In the genomic region with DNA sequence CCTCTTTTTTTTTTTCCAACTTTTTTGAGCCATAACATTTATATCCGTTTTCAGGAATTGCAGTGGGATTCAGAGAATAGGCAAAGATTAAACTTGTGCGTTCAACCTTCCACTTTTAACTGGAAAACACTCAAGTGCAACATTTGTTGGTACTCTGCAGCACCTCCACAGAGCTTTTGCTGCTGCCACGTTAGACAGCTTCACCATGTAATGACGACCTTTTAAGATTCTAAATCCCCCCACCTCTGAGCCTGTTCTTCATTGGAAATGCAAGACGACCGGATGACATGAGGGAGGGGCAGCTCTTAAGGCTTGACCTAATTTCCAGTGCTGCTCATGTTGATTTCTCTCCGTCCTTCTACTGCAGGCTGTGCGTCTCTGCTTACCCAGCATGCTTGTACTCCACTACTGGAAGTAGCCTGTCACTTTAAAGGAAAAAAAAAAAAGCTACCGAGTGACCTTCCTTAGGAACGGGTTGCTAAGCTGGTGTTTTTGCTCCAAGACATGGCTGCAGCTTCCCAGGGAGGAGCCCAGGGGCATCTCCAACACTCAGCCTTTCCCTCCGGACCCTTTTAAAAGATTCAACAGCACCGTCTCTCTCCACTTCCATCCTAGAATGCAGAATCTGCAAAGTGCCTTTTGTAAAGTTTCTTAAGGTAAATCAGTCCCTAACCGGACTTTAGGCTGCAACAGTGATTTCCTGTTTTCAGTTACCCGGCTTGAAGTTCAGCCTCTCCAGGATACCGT, we compare ENCODE assay signal across 9 cellular contexts. TPM values are rescaled to one million over a fixed set of nuclear protein-coding genes. Genes with fewer than 3 reads are reported as not detected.
A peak's percentile ranks its signal among the peaks of the same experiment; 100 is the strongest.
DNase-seq lines count a peak whose midpoint lies in the region; ATAC-seq and TF ChIP-seq lines count a peak whose summit lies in the region.
"Had no signal": no experiment of that assay in that cellular context is flagged by ENCODE, and none has a peak within 500 bp of the region (broad histone marks: within the 10 kb centered on the region; RNA-seq: fewer than 3 reads in every experiment).

TSS of gene CC2D2A (plus strand) at position 481 of the 747 bp plus-strand sequence. CDS start 6,051 bp downstream, outside the sequence.

- H3K9me2 ChIP-seq in PC-3 (replicated peaks; ENCODE audit: low read length): no peaks in the 10 kb centered on the region

- H3K36me3 ChIP-seq in PC-3 (ENCODE audit: low read depth, low read length): no peaks in the 10 kb centered on the region
- H3K36me3 ChIP-seq in mesodermal cell (ENCODE audit: control insufficient read depth, insufficient read depth, low read length): no peaks in the 10 kb centered on the region
- H3K36me3 ChIP-seq in transverse colon: no peaks in the 10 kb centered on the region

- peak; percentile 37 for ATAC-seq in GM19372 (IDR thresholded peaks at IDR 0.05; ENCODE audit: low read depth, unreplicated experiment)
- peak; percentile 88 for ATAC-seq in PC-3
- ATAC-seq in HG03097 (IDR thresholded peaks at IDR 0.05; ENCODE audit: low FRiP score, unreplicated experiment): no peak

- no peaks in the 10 kb centered on the region for H4K20me1 ChIP-seq in PC-3 (ENCODE audit: low read length)

- WGBS in mesodermal cell (ENCODE audit: insufficient coverage in 2 of 2), 2 experiments: 9 to 30% methylated on average over 9 to 12 of the region's 15 CpGs
- WGBS in transverse colon (ENCODE audit: low coverage in 1 of 2), 2 donors: 6 to 20% methylated on average over 4 to 15 of the region's 15 CpGs

- TF ChIP-seq CTCF in PC-3 (conservative IDR thresholded peaks at IDR 0.05; ENCODE audit: low read depth, low read length) (no peak), transverse colon (IDR thresholded peaks at IDR 0.05) (no peak)

- no peaks in the 10 kb centered on the region for H3K79me2 ChIP-seq in PC-3 (ENCODE audit: low read length)

- no TSS peak for BruUV-seq in PC-3 (replicated peaks; lab: Mats Ljungman, UMichigan)

- peak within 1 kb of the TSS; percentile 93 for H3K4me2 ChIP-seq in PC-3 (ENCODE audit: low read length)

- no peaks in the 10 kb centered on the region for H3F3A ChIP-seq in PC-3 (ENCODE audit: low read length, unreplicated experiment)

- H2AFZ ChIP-seq in PC-3 (ENCODE audit: low read length): peak within 1 kb of the TSS; percentile 95

- intact Hi-C loops in PC-3 (cut with micrococcal nuclease): loop anchor here (10.0 kb wide), 1 partner anchor 535 kb away; no protein-coding TSS in a partner anchor
- intact Hi-C loops in transverse colon (cut with DNase I; ENCODE audit: low total_unique reads): no loop called here

- peaks cover 7% of the 10 kb centered on the region; the same call in 1 of the 2 replicates for H3K27me3 ChIP-seq in PC-3 (ENCODE audit: low read length)
- H3K27me3 ChIP-seq in transverse colon: no peaks in the 10 kb centered on the region

- peak; percentile 47 for DNase-seq in PC-3
- DNase-seq in epidermal melanocyte (ENCODE audit: insufficient read length, low spot score): peak; percentile 71
- DNase-seq in transverse colon: peak; percentile 13
- no peak for DNase-seq in SHP77 treated with DMSO at 0.1 percent for 48 hours (lab: John Stamatoyannopoulos, UW)
- DNase-seq in DMS114 treated with DMSO at 0.1 percent for 48 hours (lab: John Stamatoyannopoulos, UW; ENCODE audit: unreplicated experiment): no peak

- peaks cover 4% of the 10 kb centered on the region; the same call in 1 of the 2 replicates for H3K4me1 ChIP-seq in PC-3 (ENCODE audit: insufficient read depth, low read length)
- H3K4me1 ChIP-seq in mesodermal cell (ENCODE audit: control insufficient read depth, insufficient read depth, low read length, poor library complexity, severe bottlenecking): peaks cover 2% of the 10 kb centered on the region
- H3K4me1 ChIP-seq in transverse colon: peaks cover 0 to 15% (median 0%) of the 10 kb centered on the region in 4 donors

- H3K4me3 ChIP-seq in PC-3 (ENCODE audit: low read length) (peak within 1 kb of the TSS; percentile 73), mesodermal cell (ENCODE audit: extremely low read depth, insufficient read depth, low read length, poor library complexity, severe bottlenecking) (peak within 1 kb of the TSS; percentile 51), transverse colon (peak within 1 kb of the TSS; percentile 5 to 56 (median 37))

- POLR2A ChIA-PET in PC-3 (lab: Charles Lee; ENCODE audit: unreplicated experiment): no interaction called here

- no peak for TF ChIP-seq POLR2A in transverse colon (IDR thresholded peaks at IDR 0.05)

- TF ChIP-seq EP300 in transverse colon (IDR thresholded peaks at IDR 0.05; ENCODE audit: low read depth): no peak

- H3K9me3 ChIP-seq in PC-3 (ENCODE audit: low read length): no peaks in the 10 kb centered on the region
- H3K9me3 ChIP-seq in mesodermal cell (ENCODE audit: control insufficient read depth, low read length): no peaks in the 10 kb centered on the region
- no peaks in the 10 kb centered on the region for H3K9me3 ChIP-seq in transverse colon

- in situ Hi-C loops in transverse colon (cut with MboI; ENCODE audit: low pct_ligation_motif_present in 1 of 4, low pct_unique_long_range_greater_than_20kb in 1 of 4, low sequenced_read_pairs in 3 of 4): loop anchor here in 1 of 4 donors (25.0 kb wide), 1 partner anchor 457 kb away; the partner anchor contains the start of gene CPEB2

- H3K9ac ChIP-seq in PC-3 (ENCODE audit: low read length): no peak within 1 kb of the TSS

- H3K27ac ChIP-seq in PC-3 (ENCODE audit: low read length) (no peak within 1 kb of the TSS), mesodermal cell (ENCODE audit: low read depth, low read length, severe bottlenecking) (peak within 1 kb of the TSS; percentile 80), transverse colon (peak within 1 kb of the TSS; percentile 53 to 76 (median 64))

- CTCF ChIA-PET in PC-3 (lab: Charles Lee): interaction anchor here (0.5 to 0.6 kb wide), 3 partner anchors 9 to 410 kb away, joined by 3 to 10 read pairs (median 5); no protein-coding TSS in a partner anchor

RNA-seq across cellular contexts. Expression of gene CC2D2A, which starts in this region (rescaled TPM):
- total RNA-seq in PC-3 (2014; rRNA removed): 13.1 and 13.4 TPM in 2 replicates
- 19.9 TPM for polyA plus RNA-seq in mesodermal cell (2013, experiment 1 of 2)
- polyA plus RNA-seq in mesodermal cell (2013, experiment 2 of 2): 26.9 TPM
- 10 to 100 TPM in 2 of 4 donors, 1 to 10 TPM in 2; 5.6 to 36.7 (median 9.6) TPM for total RNA-seq in transverse colon
- total RNA-seq: T-helper 1 cell treated with Interleukin-12 subunit alpha and Interleukin-12 subunit beta and Interleukin-4 antibody, amounts not matched to agents 30 ng/mL and 1 ng/mL, for 36 hours had no signal

Comparison
In these comparisons a context has a peak if more than half of its experiments do, and no peak if none do; other contexts are left out.
1. DNase-seq: peak in PC-3 (single experiment), epidermal melanocyte (single experiment) and transverse colon (single experiment); none in SHP77 treated with DMSO at 0.1 percent for 48 hours (single experiment) and DMS114 treated with DMSO at 0.1 percent for 48 hours (single experiment).
2. Peak in every context shown above with its lines, with median percentiles within 50 percentile points of each other: H3K4me3 ChIP-seq.